Comparison of ENCODE assay signal across 8 cellular contexts in genomic region chrX:111100191-111100590, GRCh38. TPM values are rescaled to one million over a fixed set of nuclear protein-coding genes. Genes with fewer than 3 reads are reported as not detected.
DNase-seq lines count a peak whose midpoint lies in the region; ATAC-seq, FAIRE-seq and TF ChIP-seq lines count a peak whose summit lies in the region.

No MANE protein-coding gene starts in this region.

- POLR2A ChIA-PET in A549 (lab: Yijun Ruan, JAX): interaction anchor here (1.0 kb wide), 1 partner anchor 247 kb away, joined by 3 read pairs; no protein-coding TSS in a partner anchor
- POLR2A ChIA-PET in activated CD8-positive, alpha-beta T cell treated with anti-CD3 and anti-CD28 coated beads for 36 hours (lab: Charles Lee): no interaction called here

- DNase-seq in A549 (ENCODE audit: low read depth in 1 of 2, low spot score in 1 of 2) (peak; percentile 43 to 72), ELF-1 (ENCODE audit: low read depth, low spot score) (peak; percentile 77), HAP-1 (ENCODE audit: low spot score in 2 of 2) (peak; percentile 61 to 68), NCI-H1092 (lab: John Stamatoyannopoulos, UW) (peak; percentile 40), germinal center (ENCODE audit: low spot score) (peak; percentile 46)
- DNase-seq in activated CD8-positive, alpha-beta T cell treated with anti-CD3 and anti-CD28 coated beads for 36 hours: peak; percentile 10
- DNase-seq in stimulated activated naive CD8-positive, alpha-beta T cell treated with anti-CD3 and anti-CD28 coated beads, Interleukin-15, Interleukin-2, amounts not matched to agents 100 U/mL and 50 U/mL, for 24 hours: peak; percentile 9
- no peak for DNase-seq in effector memory CD4-positive, alpha-beta T cell

- peaks cover 11% of the 10 kb centered on the region for H3K27me3 Mint-ChIP-seq in activated CD8-positive, alpha-beta T cell treated with anti-CD3 and anti-CD28 coated beads for 36 hours

- no peak overlapping the region for H3K27ac ChIP-seq in A549
- no peak overlapping the region for H3K27ac ChIP-seq in effector memory CD4-positive, alpha-beta T cell (ENCODE audit: insufficient read depth, low read length, poor library complexity, severe bottlenecking)

- no peaks in the 10 kb centered on the region for H3K9me3 ChIP-seq in A549
- no peaks in the 10 kb centered on the region for H3K9me3 ChIP-seq in HAP-1
- H3K9me3 ChIP-seq in effector memory CD4-positive, alpha-beta T cell (ENCODE audit: control insufficient read depth, low read length): no peaks in the 10 kb centered on the region

- CTCF ChIA-PET in A549 (lab: Yijun Ruan, JAX): interaction anchor here (0.6 to 3.0 kb wide), 24 partner anchors 8 to 1458 kb away, joined by 3 to 23 read pairs (median 3); no protein-coding TSS in a partner anchor
- CTCF ChIA-PET in activated CD8-positive, alpha-beta T cell treated with anti-CD3 and anti-CD28 coated beads for 36 hours (lab: Charles Lee): interaction anchor here (0.6 to 1.3 kb wide), 9 partner anchors 11 to 247 kb away, joined by 3 to 6 read pairs (median 3); no protein-coding TSS in a partner anchor

- peaks cover 19% of the 10 kb centered on the region for H3K36me3 ChIP-seq in HAP-1 (replicated peaks)
- no peaks in the 10 kb centered on the region for H3K36me3 ChIP-seq in effector memory CD4-positive, alpha-beta T cell (ENCODE audit: control insufficient read depth, insufficient read depth, low read length)

- no peaks in the 10 kb centered on the region for H3K36me3 Mint-ChIP-seq in activated CD8-positive, alpha-beta T cell treated with anti-CD3 and anti-CD28 coated beads for 36 hours (ENCODE audit: low read depth)

- peak; percentile 67 to 80 for ATAC-seq in A549
- ATAC-seq in activated CD8-positive, alpha-beta T cell treated with anti-CD3 and anti-CD28 coated beads for 36 hours: peak; percentile 59
- no peak for ATAC-seq in stimulated activated naive CD8-positive, alpha-beta T cell treated with anti-CD3 and anti-CD28 coated beads, Interleukin-15, Interleukin-2, amounts not matched to agents 100 U/mL and 50 U/mL, for 24 hours

- no peak overlapping the region for H3K27ac Mint-ChIP-seq in activated CD8-positive, alpha-beta T cell treated with anti-CD3 and anti-CD28 coated beads for 36 hours

- H3K4me2 ChIP-seq in A549: no peak overlapping the region

- in situ Hi-C loops in HAP-1 (cut with MboI; ENCODE audit: low sequenced_read_pairs): loop anchor here (10.0 kb wide), 2 partner anchors 245 to 645 kb away; no protein-coding TSS in a partner anchor

- no peaks in the 10 kb centered on the region for H3K9me3 Mint-ChIP-seq in activated CD8-positive, alpha-beta T cell treated with anti-CD3 and anti-CD28 coated beads for 36 hours

- no peak for TF ChIP-seq EP300 in A549 (IDR thresholded peaks at IDR 0.05)

- no peak for FAIRE-seq in A549 (lab: Jason Lieb, UNC)

- no peak overlapping the region for H3K4me3 ChIP-seq in A549
- H3K4me3 ChIP-seq in HAP-1: no peak overlapping the region
- no peak overlapping the region for H3K4me3 ChIP-seq in effector memory CD4-positive, alpha-beta T cell (ENCODE audit: insufficient read depth, low read depth, low read length, poor library complexity, severe bottlenecking)

- H3K4me1 ChIP-seq in A549 (no peaks in the 10 kb centered on the region), HAP-1 (peaks cover 11% of the 10 kb centered on the region)
- no peaks in the 10 kb centered on the region for H3K4me1 ChIP-seq in effector memory CD4-positive, alpha-beta T cell (ENCODE audit: control insufficient read depth, insufficient read depth, low read length, poor library complexity, severe bottlenecking)

- WGBS in A549 (ENCODE audit: missing lambda C conversion rate): 0% methylated on average over 4 of the region's 5 CpGs

- no peaks in the 10 kb centered on the region for H3K27me3 ChIP-seq in HAP-1 (ENCODE audit: low read depth)
- no peaks in the 10 kb centered on the region for H3K27me3 ChIP-seq in effector memory CD4-positive, alpha-beta T cell (replicated peaks; ENCODE audit: control insufficient read depth, insufficient read depth, low read length, poor library complexity, severe bottlenecking)

- TF ChIP-seq RAD21 in A549 (conservative IDR thresholded peaks at IDR 0.05 in 1 of 2, IDR thresholded peaks at IDR 0.05 in 1 of 2): peak; percentile 28 to 51

- H3K4me1 Mint-ChIP-seq in activated CD8-positive, alpha-beta T cell treated with anti-CD3 and anti-CD28 coated beads for 36 hours (ENCODE audit: low read depth): peaks cover 12% of the 10 kb centered on the region

- no peak overlapping the region for H3K4me3 Mint-ChIP-seq in activated CD8-positive, alpha-beta T cell treated with anti-CD3 and anti-CD28 coated beads for 36 hours

- intact Hi-C loops in activated CD8-positive, alpha-beta T cell treated with anti-CD3 and anti-CD28 coated beads for 36 hours (cut with micrococcal nuclease): no loop called here

- peak; percentile 46; the same call in 2 of the 3 replicates for TF ChIP-seq CTCF in A549 (IDR thresholded peaks at IDR 0.05)
- peak; percentile 34 for TF ChIP-seq CTCF in activated CD8-positive, alpha-beta T cell treated with anti-CD3 and anti-CD28 coated beads for 36 hours (IDR thresholded peaks at IDR 0.05)

- TF ChIP-seq POLR2A in A549 (IDR thresholded peaks at IDR 0.05; ENCODE audit: low read length): no peak

TF ChIP-seq in A549, 52 proteins besides CTCF, POLR2A, EP300 and RAD21:
- TF ChIP-seq HEYL (CRISPR knock-in tag; IDR thresholded peaks at IDR 0.05) (no peak), ESRRA (IDR thresholded peaks at IDR 0.05; ENCODE audit: borderline replicate concordance, low read length) (no peak), JUN (IDR thresholded peaks at IDR 0.05) (no peak), HOXB5 (CRISPR knock-in tag; IDR thresholded peaks at IDR 0.05) (no peak), NR3C1 (IDR thresholded peaks at IDR 0.05) (no peak), RARB (CRISPR knock-in tag; IDR thresholded peaks at IDR 0.05) (no peak), ZSCAN20 (CRISPR knock-in tag; IDR thresholded peaks at IDR 0.05) (no peak), BCL3 (IDR thresholded peaks at IDR 0.05) (no peak), KDM1A (IDR thresholded peaks at IDR 0.05; ENCODE audit: low read depth) (no peak), PHF8 (IDR thresholded peaks at IDR 0.05; ENCODE audit: borderline replicate concordance, low read depth) (no peak), CBX2 (IDR thresholded peaks at IDR 0.05; ENCODE audit: borderline replicate concordance, low read depth) (no peak), ZFP36 (IDR thresholded peaks at IDR 0.05; ENCODE audit: borderline replicate concordance, partially characterized antibody) (no peak), BHLHE40 (IDR thresholded peaks at IDR 0.05; ENCODE audit: low read depth, low read length) (no peak), MAFK (IDR thresholded peaks at IDR 0.05; ENCODE audit: partially characterized antibody) (no peak)
- TF ChIP-seq, protein P1, sequence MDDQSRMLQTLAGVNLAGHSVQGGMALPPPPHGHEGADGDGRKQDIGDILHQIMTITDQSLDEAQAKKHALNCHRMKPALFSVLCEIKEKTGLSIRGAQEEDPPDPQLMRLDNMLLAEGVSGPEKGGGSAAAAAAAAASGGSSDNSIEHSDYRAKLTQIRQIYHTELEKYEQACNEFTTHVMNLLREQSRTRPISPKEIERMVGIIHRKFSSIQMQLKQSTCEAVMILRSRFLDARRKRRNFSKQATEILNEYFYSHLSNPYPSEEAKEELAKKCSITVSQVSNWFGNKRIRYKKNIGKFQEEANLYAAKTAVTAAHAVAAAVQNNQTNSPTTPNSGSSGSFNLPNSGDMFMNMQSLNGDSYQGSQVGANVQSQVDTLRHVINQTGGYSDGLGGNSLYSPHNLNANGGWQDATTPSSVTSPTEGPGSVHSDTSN (IDR thresholded peaks at IDR 0.05): no peak

RNA-seq across cellular contexts. Expression of gene PAK3, which starts 4.2 kb away (rescaled TPM):
- polyA plus RNA-seq in A549 (2011; rRNA removed) (0.12 and 0.17 TPM in 2 replicates), A549 (2017; fragmentation: RNase III; extraction: RNeasy Plus Mini Kit Qiagen cat#74134 plus additional on column Dnase treatment) (0.03 to 0.15 TPM (median 0.06 TPM) in 3 replicates)
- 0.03 and 0.05 TPM in 2 replicates for polyA plus RNA-seq in A549 (2012; cell fraction: cytosol; rRNA removed)
- 0.04 TPM in 1 of 2 replicates, not detected in the other for polyA plus RNA-seq in A549 (2012; cell fraction: nucleus; rRNA removed)
- polyA minus RNA-seq in A549 (2011; rRNA and poly(A)+ RNA removed): 0.17 and 0.19 TPM in 2 replicates
- under 1 TPM; 0.07 to 0.18 TPM for total RNA-seq in activated CD8-positive, alpha-beta T cell treated with anti-CD3 and anti-CD28 coated beads for 36 hours

Comparison
In these comparisons a context has a peak if more than half of its experiments do, and no peak if none do; other contexts are left out.
1. DNase-seq: peak in A549 (2 of 2), ELF-1 (single experiment), HAP-1 (2 of 2), NCI-H1092 (single experiment), activated CD8-positive, alpha-beta T cell treated with anti-CD3 and anti-CD28 coated beads for 36 hours (single experiment), germinal center (single experiment) and stimulated activated naive CD8-positive, alpha-beta T cell treated with anti-CD3 and anti-CD28 coated beads, Interleukin-15, Interleukin-2, amounts not matched to agents 100 U/mL and 50 U/mL, for 24 hours (single experiment); none in effector memory CD4-positive, alpha-beta T cell (0 of 3).